9 cellular contexts compared by ENCODE assay signal in genomic region chr2:138421971-138422335, GRCh38.
A peak's percentile ranks its signal among the peaks of the same experiment; 100 is the strongest.
DNase-seq lines count a peak whose midpoint lies in the region; ATAC-seq and TF ChIP-seq lines count a peak whose summit lies in the region.
"Had no signal": no experiment of that assay in that cellular context is flagged by ENCODE, and none has a peak within 500 bp of the region (broad histone marks: within the 10 kb centered on the region; RNA-seq: fewer than 3 reads in every experiment).

No MANE protein-coding gene starts in this region.

- ATAC-seq in HG03097 (IDR thresholded peaks at IDR 0.05; ENCODE audit: low FRiP score, unreplicated experiment), result no peak
- ATAC-seq: activated CD8-positive, alpha-beta memory T cell treated with anti-CD3 and anti-CD28 coated beads, Interleukin-2, amount 10 ng/mL, durations not matched to agents 7 days and 5 days had no signal

- peak overlapping the region; percentile 29; the same call in 1 of the 2 replicates for H3K4me2 ChIP-seq in PC-9
- peak overlapping the region; percentile 45 for H3K4me2 ChIP-seq in skeletal muscle satellite cell (ENCODE audit: low read length)

- POLR2A ChIA-PET in PC-9 (lab: Charles Lee; ENCODE audit: unreplicated experiment), result no interaction called here

- H3F3A ChIP-seq in PC-9 (ENCODE audit: insufficient read depth, low read depth), result peaks cover 17% of the 10 kb centered on the region

- peak; percentile 85 for DNase-seq in HCEC 1CT
- DNase-seq in PC-9, result peak; percentile 27 to 80
- DNase-seq in fibroblast of peridontal ligament (ENCODE audit: extremely low read depth), result peak; percentile 85
- DNase-seq in posterior vena cava (ENCODE audit: low spot score), result no peak
- DNase-seq in globus pallidus (ENCODE audit: low spot score), result no peak
- DNase-seq: activated CD8-positive, alpha-beta memory T cell treated with anti-CD3 and anti-CD28 coated beads, Interleukin-2, amount 10 ng/mL, durations not matched to agents 7 days and 5 days; effector memory CD4-positive, alpha-beta T cell had no signal

- no peak for TF ChIP-seq CTCF in PC-9 (conservative IDR thresholded peaks at IDR 0.05)

- H2AFZ ChIP-seq in PC-9, result no peak overlapping the region

- H3K79me2 ChIP-seq in PC-9 (ENCODE audit: low read depth), result no peaks in the 10 kb centered on the region

- H3K9ac ChIP-seq in skeletal muscle satellite cell (ENCODE audit: low read depth, low read length), result no peak overlapping the region

- intact Hi-C loops in PC-9 (cut with micrococcal nuclease; ENCODE audit: unreplicated experiment), result loop anchor here (5.0 kb wide), 1 partner anchor 80 kb away; the partner anchor contains the start of gene SPOPL
- intact Hi-C loops in posterior vena cava (cut with DNase I), result loop anchor here in 1 of 2 donors (5.0 kb wide), 1 partner anchor 705 kb away; no protein-coding TSS in a partner anchor

- H3K36me3 ChIP-seq in PC-9 (ENCODE audit: low read depth), result no peaks in the 10 kb centered on the region
- H3K36me3 ChIP-seq in skeletal muscle satellite cell (ENCODE audit: insufficient read depth, low read length), result no peaks in the 10 kb centered on the region

- no peaks in the 10 kb centered on the region for H4K20me1 ChIP-seq in PC-9 (ENCODE audit: insufficient read depth)

- no TSS peak for BruUV-seq in PC-9 (replicated peaks; lab: Mats Ljungman, UMichigan)

- H3K4me3 ChIP-seq in PC-9 (no peak overlapping the region), skeletal muscle satellite cell (ENCODE audit: low read length) (peak overlapping the region; percentile 9)

- H3K9me3 ChIP-seq in PC-9 (ENCODE audit: insufficient read depth, low read depth) (peaks cover 18% of the 10 kb centered on the region), skeletal muscle satellite cell (replicated peaks; ENCODE audit: low read length) (no peaks in the 10 kb centered on the region)

- H3K4me1 ChIP-seq in PC-9 (replicated peaks; ENCODE audit: insufficient read depth) (peaks cover 10% of the 10 kb centered on the region), skeletal muscle satellite cell (ENCODE audit: control insufficient read depth, insufficient read depth, low read length) (peaks cover 16% of the 10 kb centered on the region)

- CTCF ChIA-PET in PC-9 (lab: Charles Lee), result interaction anchor here (0.6 kb wide), 1 partner anchor 70 kb away, joined by 3 read pairs; no protein-coding TSS in a partner anchor

- H3K27ac ChIP-seq in PC-9, result peak overlapping the region; percentile 73

- H3K27me3 ChIP-seq in PC-9 (ENCODE audit: insufficient read depth, low read depth), result no peaks in the 10 kb centered on the region
- no peaks in the 10 kb centered on the region for H3K27me3 ChIP-seq in skeletal muscle satellite cell (ENCODE audit: control insufficient read depth, insufficient read depth, low read length)

- H3K9me2 ChIP-seq in PC-9 (ENCODE audit: insufficient read depth), result no peaks in the 10 kb centered on the region

Comparison
In these comparisons a context has a peak if more than half of its experiments do, and no peak if none do; other contexts are left out.
1. DNase-seq: peak in HCEC 1CT (single experiment), PC-9 (2 of 2) and fibroblast of peridontal ligament (single experiment); none in posterior vena cava (single experiment) and globus pallidus (single experiment).